ENCODE assay signal across 8 cellular contexts in genomic region chr2:27211241-27211942, GRCh38. TPM values are rescaled to one million over a fixed set of nuclear protein-coding genes. Genes with fewer than 3 reads are reported as not detected.
DNase-seq lines count a peak whose midpoint lies in the region; ATAC-seq, FAIRE-seq and TF ChIP-seq lines count a peak whose summit lies in the region.

No MANE protein-coding gene starts in this region.

- peak; percentile 74 for DNase-seq in CMK (ENCODE audit: low read depth)
- peak; percentile 42 for DNase-seq in NCI-H510A (lab: John Stamatoyannopoulos, UW)
- no peak for DNase-seq in chondrocyte (ENCODE audit: low spot score)
- DNase-seq in lower lobe of right lung, result no peak
- DNase-seq in type B pancreatic cell (ENCODE audit: extremely low spot score, unreplicated experiment), result peak; percentile 85
- DNase-seq in GM19239 (ENCODE audit: insufficient read length, low spot score), result no peak

- H3K27me3 Mint-ChIP-seq in chondrocyte (ENCODE audit: low read depth) (no peaks in the 10 kb centered on the region), type B pancreatic cell (no peaks in the 10 kb centered on the region)

- FAIRE-seq in GM19239 (lab: Jason Lieb, UNC), result no peak

- H3K27ac ChIP-seq in lower lobe of right lung, result peak overlapping the region; percentile 100

- H3K36me3 Mint-ChIP-seq in chondrocyte (ENCODE audit: low read depth), result peaks cover 11% of the 10 kb centered on the region
- peaks cover 30% of the 10 kb centered on the region for H3K36me3 Mint-ChIP-seq in type B pancreatic cell

- intact Hi-C loops in lower lobe of right lung (cut with DNase I), result no loop called here

- H3K27ac Mint-ChIP-seq in chondrocyte (ENCODE audit: unreplicated experiment) (peak overlapping the region; percentile 85), type B pancreatic cell (peak overlapping the region; percentile 99)

- peaks cover 27% of the 10 kb centered on the region for H3K4me1 Mint-ChIP-seq in chondrocyte (ENCODE audit: low read depth)
- peaks cover 33% of the 10 kb centered on the region for H3K4me1 Mint-ChIP-seq in type B pancreatic cell (ENCODE audit: unreplicated experiment)

- H3K36me3 ChIP-seq in lower lobe of right lung, result peaks cover 46% of the 10 kb centered on the region

- H3K27me3 ChIP-seq in lower lobe of right lung (ENCODE audit: low read depth), result no peaks in the 10 kb centered on the region

- H3K9me3 Mint-ChIP-seq in chondrocyte (ENCODE audit: low read depth), result no peaks in the 10 kb centered on the region
- no peaks in the 10 kb centered on the region for H3K9me3 Mint-ChIP-seq in type B pancreatic cell

- ATAC-seq in GM21619 (IDR thresholded peaks at IDR 0.05; ENCODE audit: unreplicated experiment), result peak; percentile 1
- peak; percentile 14 to 35 for ATAC-seq in lower lobe of right lung
- no peak for ATAC-seq in GM21737 (IDR thresholded peaks at IDR 0.05; ENCODE audit: unreplicated experiment)

- H3K4me3 Mint-ChIP-seq in chondrocyte (ENCODE audit: unreplicated experiment) (peak overlapping the region; percentile 96), type B pancreatic cell (peak overlapping the region; percentile 99)

- peak overlapping the region; percentile 87 for H3K4me3 ChIP-seq in lower lobe of right lung

- peaks cover 17% of the 10 kb centered on the region for H3K4me1 ChIP-seq in lower lobe of right lung

- H3K9me3 ChIP-seq in lower lobe of right lung, result no peaks in the 10 kb centered on the region

- TF ChIP-seq CTCF in chondrocyte (IDR thresholded peaks at IDR 0.05) (no peak), lower lobe of right lung (IDR thresholded peaks at IDR 0.05) (no peak), type B pancreatic cell (conservative IDR thresholded peaks at IDR 0.05) (no peak)

RNA-seq across cellular contexts. Expression of gene ATRAID, which starts 0.4 kb away (rescaled TPM):
- total RNA-seq in chondrocyte (79.0 to 116 TPM (median 91.2 TPM) in 3 replicates), lower lobe of right lung (102 TPM), type B pancreatic cell (ENCODE audit: low replicate concordance) (97.4 and 103 TPM in 2 replicates)

RNA-seq across cellular contexts. Expression of gene SLC5A6, which starts 0.7 kb away (rescaled TPM):
- total RNA-seq in chondrocyte (21.8 to 27.9 TPM (median 24.3 TPM) in 3 replicates), lower lobe of right lung (20.8 TPM), type B pancreatic cell (ENCODE audit: low replicate concordance) (63.6 and 76.3 TPM in 2 replicates)

RNA-seq across cellular contexts. Expression of gene CAD, which starts 5.8 kb away (rescaled TPM):
- total RNA-seq in chondrocyte (54.8 to 88.4 TPM (median 55.0 TPM) in 3 replicates), lower lobe of right lung (28.8 TPM), type B pancreatic cell (ENCODE audit: low replicate concordance) (51.6 and 85.1 TPM in 2 replicates)

RNA-seq across cellular contexts. Expression of gene SLC30A3, which starts 51.5 kb away (rescaled TPM):
- total RNA-seq in chondrocyte (0.17 to 0.31 TPM in 2 of 3 replicates, not detected in the other), lower lobe of right lung (0.80 TPM), type B pancreatic cell (ENCODE audit: low replicate concordance) (0.19 and 0.53 TPM in 2 replicates)

Comparison
In these comparisons a context has a peak if more than half of its experiments do, and no peak if none do; other contexts are left out.
1. DNase-seq: peak in CMK (single experiment), NCI-H510A (single experiment) and type B pancreatic cell (single experiment); none in chondrocyte (single experiment), lower lobe of right lung (single experiment) and GM19239 (single experiment).